In genomic region chr21:33325222-33326067, GRCh38 we compare ENCODE assay signal across 1 cellular context.
TF ChIP-seq lines count a peak whose summit lies in the region.

No MANE protein-coding gene starts in this region.

TF ChIP-seq in HEK293, 187 proteins besides CTCF, POLR2A, EP300 and RAD21 (continued from another document):
- TF ChIP-seq BCL6B (tag by site-specific recombination; IDR thresholded peaks at IDR 0.05) (no peak), ZEB2 (tag by site-specific recombination; IDR thresholded peaks at IDR 0.05) (peak; percentile 27; the same call in 1 of the 2 replicates), ZNF518A (tag by site-specific recombination; conservative IDR thresholded peaks at IDR 0.05; ENCODE audit: low read depth) (peak; percentile 29; the same call in 1 of the 2 replicates), ZNF488 (tag by site-specific recombination; IDR thresholded peaks at IDR 0.05) (no peak), ELK4 (IDR thresholded peaks at IDR 0.05; ENCODE audit: borderline replicate concordance, low read depth, low read length) (no peak), ZBTB7A (tag by site-specific recombination; IDR thresholded peaks at IDR 0.05; ENCODE audit: low read depth) (no peak; the same call in 1 of the 2 replicates), ZNF10 (tag by site-specific recombination; IDR thresholded peaks at IDR 0.05) (0 out of 2 replicates have a peak, but pooled peaks have one; percentile 4), ZBTB21 (tag by site-specific recombination; IDR thresholded peaks at IDR 0.05) (peak; percentile 9; the same call in 1 of the 2 replicates), ZNF549 (tag by site-specific recombination; IDR thresholded peaks at IDR 0.05) (no peak), ZNF596 (tag by site-specific recombination; IDR thresholded peaks at IDR 0.05) (no peak), ZNF404 (tag by site-specific recombination; IDR thresholded peaks at IDR 0.05) (no peak), ZSCAN30 (tag by site-specific recombination; IDR thresholded peaks at IDR 0.05) (0 out of 2 replicates have a peak, but pooled peaks have one; percentile 26), ZSCAN4 (tag by site-specific recombination; IDR thresholded peaks at IDR 0.05) (no peak), ZNF544 (tag by site-specific recombination; IDR thresholded peaks at IDR 0.05) (no peak), ZFP69B (tag by site-specific recombination; IDR thresholded peaks at IDR 0.05) (peak; percentile 91)
